Comparison of ENCODE assay signal across 23 cellular contexts in genomic region chr14:73267474-73267873, GRCh38. TPM values are rescaled to one million over a fixed set of nuclear protein-coding genes. Genes with fewer than 3 reads are reported as not detected.
DNase-seq lines count a peak whose midpoint lies in the region; ATAC-seq, FAIRE-seq and TF ChIP-seq lines count a peak whose summit lies in the region.
"Had no signal": no experiment of that assay in that cellular context is flagged by ENCODE, and none has a peak within 500 bp of the region (broad histone marks: within the 10 kb centered on the region; RNA-seq: fewer than 3 reads in every experiment).

No MANE protein-coding gene starts in this region.

- DNase-seq in MCF 10A (ENCODE audit: unreplicated experiment) (no peak), breast epithelium (ENCODE audit: low spot score in 2 of 2) (no peak), GM12878 (ENCODE audit: low read depth, low spot score) (no peak), mesenchymal stem cell (no peak), RCC 7860 (ENCODE audit: low spot score) (no peak), GM10248 (ENCODE audit: extremely low spot score) (no peak)
- DNase-seq: BE2C, DMS153, DND-41, KG1, MM.1S, NCI-H1417, NCI-H1694, NCI-H2029 treated with DMSO at 0.1 percent for 48 hours, NCI-H69, SHP77 treated with DMSO at 0.1 percent for 48 hours had no signal

- no peak for TF ChIP-seq EP300 in GM12878 (IDR thresholded peaks at IDR 0.05; ENCODE audit: borderline replicate concordance in 1 of 2, control insufficient read depth in 1 of 2, low read depth in 2 of 2, low read length in 2 of 2)

- H3K27ac ChIP-seq in breast epithelium: no peak overlapping the region
- H3K27ac ChIP-seq in GM12878 (ENCODE audit: control insufficient read depth, insufficient read depth): no peak overlapping the region
- H3K27ac ChIP-seq in mesenchymal stem cell (ENCODE audit: low read length, poor library complexity, severe bottlenecking): no peak overlapping the region
- H3K27ac ChIP-seq: 22Rv1, SK-N-MC had no signal

- SMC1A ChIA-PET in GM12878 (lab: Charles Lee; ENCODE audit: uncharacterized antibody, unreplicated experiment): interaction anchor here (1.3 to 2.7 kb wide), 2 partner anchors 22 to 35 kb away, joined by 3 to 13 read pairs; no protein-coding TSS in a partner anchor

- no peak overlapping the region for H2BK12ac ChIP-seq in mesenchymal stem cell (ENCODE audit: low read length in 2 of 2)

- H3K9me3 ChIP-seq in breast epithelium (no peaks in the 10 kb centered on the region), GM12878 (replicated peaks; ENCODE audit: control insufficient read depth, insufficient read depth, low read length) (no peaks in the 10 kb centered on the region), mesenchymal stem cell (ENCODE audit: control insufficient read depth, low read length) (no peaks in the 10 kb centered on the region)
- H3K9me3 ChIP-seq: BE2C had no signal

- H3K36me3 Mint-ChIP-seq in MCF 10A (ENCODE audit: insufficient read depth, unreplicated experiment): peaks cover 22% of the 10 kb centered on the region

- no peaks in the 10 kb centered on the region for H3K4me1 Mint-ChIP-seq in MCF 10A (ENCODE audit: insufficient read depth, unreplicated experiment)

- no peak overlapping the region for H2AK5ac ChIP-seq in mesenchymal stem cell (ENCODE audit: low read length, severe bottlenecking)

- no peak overlapping the region for H2BK5ac ChIP-seq in mesenchymal stem cell (ENCODE audit: low read depth, low read length, poor library complexity, severe bottlenecking)

- TF ChIP-seq RAD21 in GM12878 (IDR thresholded peaks at IDR 0.05; ENCODE audit: insufficient read depth, low read depth, low read length): no peak

- no peak overlapping the region for H3K9ac ChIP-seq in GM12878 (ENCODE audit: control insufficient read depth, insufficient read depth, low read length)
- no peak overlapping the region for H3K9ac ChIP-seq in mesenchymal stem cell (ENCODE audit: low read length)

- POLR2A ChIA-PET in MCF 10A (lab: Yijun Ruan, JAX) (interaction anchor here (0.6 kb wide), 1 partner anchor 99 kb away, joined by 3 read pairs; no protein-coding TSS in a partner anchor), GM12878 (lab: Charles Lee) (no interaction called here), GM10248 (lab: Yijun Ruan, JAX) (no interaction called here)

- no peak overlapping the region for H3K14ac ChIP-seq in mesenchymal stem cell (ENCODE audit: low read length in 2 of 2)

- no peak overlapping the region for H4K91ac ChIP-seq in mesenchymal stem cell (ENCODE audit: low read length)

- BruUV-seq in MCF 10A (replicated peaks; lab: Mats Ljungman, UMichigan) (no TSS peak), GM12878 (replicated peaks; lab: Mats Ljungman, UMichigan) (no TSS peak)

- H3K9me3 Mint-ChIP-seq in MCF 10A (ENCODE audit: unreplicated experiment): no peaks in the 10 kb centered on the region

- ATAC-seq in GM12878 (no peak), HG03342 (IDR thresholded peaks at IDR 0.05; ENCODE audit: unreplicated experiment) (no peak), HG02885 (IDR thresholded peaks at IDR 0.05; ENCODE audit: poor library complexity, unreplicated experiment) (no peak)

- peaks cover 3% of the 10 kb centered on the region for H3K79me1 ChIP-seq in mesenchymal stem cell (replicated peaks; ENCODE audit: low read length, poor library complexity, severe bottlenecking)

- peak overlapping the region; percentile 6 for H3K27ac Mint-ChIP-seq in MCF 10A (ENCODE audit: low read depth, unreplicated experiment)

- RAD21 ChIA-PET in GM12878 (lab: Charles Lee; ENCODE audit: unreplicated experiment): interaction anchor here (0.8 kb wide), 1 partner anchor 27 kb away, joined by 3 read pairs; no protein-coding TSS in a partner anchor

- TF ChIP-seq POLR2A in breast epithelium (IDR thresholded peaks at IDR 0.05) (no peak), GM12878 (IDR thresholded peaks at IDR 0.05; ENCODE audit: low read depth, low read length) (no peak)

- peaks cover 0 to 7% of the 10 kb centered on the region in 2 donors for H3K4me1 ChIP-seq in breast epithelium
- H3K4me1 ChIP-seq in GM12878 (ENCODE audit: control insufficient read depth, insufficient read depth, low read length): peaks cover 14% of the 10 kb centered on the region
- peaks cover 8% of the 10 kb centered on the region for H3K4me1 ChIP-seq in mesenchymal stem cell (ENCODE audit: control insufficient read depth, insufficient read depth, low read depth, low read length)
- H3K4me1 ChIP-seq: BE2C had no signal

- in situ Hi-C loops in GM12878 (cut with MboI): no loop called here

- H3K79me2 ChIP-seq in GM12878 (ENCODE audit: control insufficient read depth, insufficient read depth, low read length): no peaks in the 10 kb centered on the region

- H3K4ac ChIP-seq in mesenchymal stem cell (ENCODE audit: low read depth in 1 of 2, low read length in 2 of 2): no peak overlapping the region

- TF ChIP-seq CTCF in MCF 10A (IDR thresholded peaks at IDR 0.05; ENCODE audit: unreplicated experiment): no peak
- no peak for TF ChIP-seq CTCF in breast epithelium (IDR thresholded peaks at IDR 0.05)
- TF ChIP-seq CTCF in GM12878 (IDR thresholded peaks at IDR 0.05 in 2 of 3, conservative IDR thresholded peaks at IDR 0.05 in 1 of 3; ENCODE audit: control insufficient read depth in 2 of 3, extremely low read depth in 1 of 3, insufficient read depth in 1 of 3, low read depth in 3 of 3, low read length in 3 of 3): no peak
- TF ChIP-seq CTCF in GM10248 (IDR thresholded peaks at IDR 0.05; ENCODE audit: control extremely low read depth, extremely low read depth, low read depth, missing control alignments): no peak

- intact Hi-C loops in MCF 10A (cut with micrococcal nuclease): no loop called here
- intact Hi-C loops in breast epithelium (cut with DNase I; ENCODE audit: low total_unique reads): no loop called here
- intact Hi-C loops in GM12878 (cut with micrococcal nuclease; ENCODE audit: unreplicated experiment): no loop called here

- H4K8ac ChIP-seq in mesenchymal stem cell (ENCODE audit: low read length): no peak overlapping the region

- 88% methylated on average over 6 of the region's 6 CpGs for WGBS in GM12878 (ENCODE audit: insufficient coverage, insufficient replicate concordance, low lambda C conversion rate, missing lambda C conversion rate)
- 100% methylated on average over 6 of the region's 6 CpGs for WGBS in mesenchymal stem cell

- H3K4me3 Mint-ChIP-seq in MCF 10A (ENCODE audit: unreplicated experiment): no peak overlapping the region
- H3K4me3 Mint-ChIP-seq: CD14-positive monocyte had no signal

- no peaks in the 10 kb centered on the region for H3K27me3 Mint-ChIP-seq in MCF 10A (ENCODE audit: insufficient read depth, unreplicated experiment)

- no peaks in the 10 kb centered on the region for H4K20me1 ChIP-seq in GM12878 (ENCODE audit: control insufficient read depth, insufficient read depth)

- H3K36me3 ChIP-seq in breast epithelium (no peaks in the 10 kb centered on the region), GM12878 (ENCODE audit: control insufficient read depth in 2 of 2, insufficient read depth in 2 of 2, low read length in 1 of 2) (peaks cover 1 to 2% of the 10 kb centered on the region in 2 experiments; a peak in 2 of 4 replicates), mesenchymal stem cell (ENCODE audit: control insufficient read depth in 1 of 2, insufficient read depth in 2 of 2, low read depth in 1 of 2, low read length in 2 of 2) (peaks cover 24 to 76% of the 10 kb centered on the region in 2 experiments)
- H3K36me3 ChIP-seq: BE2C had no signal

- H3K23ac ChIP-seq in mesenchymal stem cell (ENCODE audit: low read length in 2 of 2): no peak overlapping the region

- H3K18ac ChIP-seq in mesenchymal stem cell (ENCODE audit: low read depth in 1 of 2, low read length in 2 of 2): no peak overlapping the region

- H3K27me3 ChIP-seq in breast epithelium: no peaks in the 10 kb centered on the region
- H3K27me3 ChIP-seq in GM12878 (replicated peaks in 1 of 2; ENCODE audit: control insufficient read depth in 2 of 2, insufficient read depth in 2 of 2, low read length in 1 of 2): no peaks in the 10 kb centered on the region; a peak in 1 of 4 replicates
- no peaks in the 10 kb centered on the region for H3K27me3 ChIP-seq in mesenchymal stem cell (ENCODE audit: control insufficient read depth in 1 of 2, insufficient read depth in 1 of 2, low read length in 2 of 2)
- H3K27me3 ChIP-seq: BE2C had no signal

- H3K4me3 ChIP-seq in breast epithelium (no peak overlapping the region), GM12878 (no peak overlapping the region), mesenchymal stem cell (ENCODE audit: insufficient read depth in 1 of 2, low read depth in 1 of 2, low read length in 2 of 2) (no peak overlapping the region)
- H3K4me3 ChIP-seq: SK-N-MC had no signal

- no peak overlapping the region for H2BK120ac ChIP-seq in mesenchymal stem cell (ENCODE audit: low read depth, low read length)

- H2BK15ac ChIP-seq in mesenchymal stem cell (ENCODE audit: low read depth, poor library complexity, severe bottlenecking): peak overlapping the region; percentile 45

- H3K4me2 ChIP-seq in GM12878 (ENCODE audit: control insufficient read depth, insufficient read depth): no peak overlapping the region
- H3K4me2 ChIP-seq in mesenchymal stem cell (ENCODE audit: low read length, poor library complexity, severe bottlenecking): no peak overlapping the region

- CTCF ChIA-PET in MCF 10A (lab: Yijun Ruan, JAX) (interaction anchor here (0.6 kb wide), 2 partner anchors 19 to 27 kb away, joined by 3 to 4 read pairs; no protein-coding TSS in a partner anchor), GM12878 (lab: Yijun Ruan, JAX) (interaction anchor here (1.3 to 2.5 kb wide), 3 partner anchors 36 to 95 kb away, joined by 3 to 9 read pairs (median 8); no protein-coding TSS in a partner anchor), GM10248 (lab: Yijun Ruan, JAX) (interaction anchor here (0.8 to 1.5 kb wide), 4 partner anchors 20 to 59 kb away, joined by 3 to 6 read pairs (median 4); no protein-coding TSS in a partner anchor)

- H2AFZ ChIP-seq in GM12878 (ENCODE audit: control insufficient read depth, low read depth, low read length) (no peak overlapping the region), mesenchymal stem cell (ENCODE audit: low read depth, low read length) (no peak overlapping the region)

- FAIRE-seq in GM12878 (lab: Jason Lieb, UNC): no peak
- FAIRE-seq in RCC 7860 (lab: Jason Lieb, UNC): no peak
- FAIRE-seq: GM19239, H54 had no signal

RNA-seq across cellular contexts. Expression of gene PAPLN, which starts 30.2 kb away (rescaled TPM):
- total RNA-seq in MCF 10A (2022) (2.1 and 2.8 TPM in 2 replicates), breast epithelium (10 to 100 TPM; 19.7 to 29.9 (median 23.8) TPM), GM12878 (2014; rRNA removed) (9.9 and 10.7 TPM in 2 replicates), GM12878 (2014; rRNA removed; fragmentation: Illumina TruSeq; extraction: Trizol) (6.4 and 7.1 TPM in 2 replicates), GM12878 (2021) (11.4 and 15.6 TPM in 2 replicates)
- 83.0 and 91.1 TPM in 2 replicates for total RNA-seq in GM12878 (2013; cell fraction: nucleolus; rRNA removed)
- 6.3 TPM for polyA plus RNA-seq in GM12878 (2011; ENCODE audit: low read depth)
- polyA plus RNA-seq in GM12878 (2011; rRNA removed) (18.9 and 23.5 TPM in 2 replicates), GM12878 (2014; fragmentation: Illumina TruSeq; extraction: Trizol) (7.7 and 11.8 TPM in 2 replicates), GM12878 (2014; fragmentation: Nextera tagmentation; extraction: Ambion mirVana) (1 to 10 TPM; 1.8 to 2.6 TPM), GM12878 (2014; rRNA removed) (15.7 and 19.8 TPM in 2 replicates), GM12878 (2016; fragmentation: Nextera tagmentation; extraction: Ambion mirVana) (1 to 10 TPM; 3.8 to 7.0 TPM)
- 13.4 and 15.6 TPM in 2 replicates for polyA plus RNA-seq in GM12878 (2011; cell fraction: cytosol; rRNA removed)
- polyA plus RNA-seq in GM12878 (2011; cell fraction: nucleus; rRNA removed): 121 and 135 TPM in 2 replicates
- polyA plus RNA-seq in GM12878 (2012): 5.7 and 13.3 TPM in 2 replicates
- 9.6 and 21.2 TPM in 2 replicates for polyA minus RNA-seq in GM12878 (2011; rRNA and poly(A)+ RNA removed)
- polyA minus RNA-seq in GM12878 (2011; cell fraction: cytosol; rRNA and poly(A)+ RNA removed): 4.7 and 7.6 TPM in 2 replicates
- 34.9 and 47.5 TPM in 2 replicates for polyA minus RNA-seq in GM12878 (2011; cell fraction: nucleus; rRNA and poly(A)+ RNA removed)
- polyA plus RNA-seq in mesenchymal stem cell (2013, experiment 1 of 2): 1.9 TPM
- polyA plus RNA-seq in mesenchymal stem cell (2013, experiment 2 of 2): 2.1 TPM
